Comparison of ENCODE assay signal across 32 cellular contexts in the genomic region with DNA sequence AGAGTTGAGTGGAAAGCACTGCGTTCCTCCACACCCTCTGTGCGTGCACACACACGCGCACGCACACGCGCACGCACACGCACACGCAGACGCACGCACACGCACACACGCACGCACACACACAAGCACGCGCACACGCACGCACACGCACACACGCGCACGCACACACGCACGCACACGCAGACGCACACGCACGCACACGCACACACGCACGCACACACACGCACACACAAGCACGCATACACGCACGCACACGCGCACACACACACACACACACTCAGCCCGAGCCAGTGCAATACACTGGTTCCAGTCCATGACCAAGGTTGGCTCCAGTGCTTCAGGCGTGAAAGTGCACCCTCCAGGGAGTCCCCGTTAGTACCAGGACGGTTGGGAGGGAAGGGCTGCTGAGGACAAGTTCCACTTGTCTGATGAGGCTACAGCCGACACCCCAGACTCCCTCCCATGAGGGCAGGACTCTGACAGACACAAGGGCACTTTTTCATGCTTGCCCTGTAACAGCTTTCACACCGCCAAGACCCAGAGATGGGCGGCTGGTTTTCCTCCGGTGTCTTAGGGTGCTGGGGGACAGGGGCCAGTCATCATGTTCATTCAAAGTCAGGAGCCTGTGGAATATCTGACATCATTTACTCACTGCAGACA. TPM values are rescaled to one million over a fixed set of nuclear protein-coding genes. Genes with fewer than 3 reads are reported as not detected.
DNase-seq lines count a peak whose midpoint lies in the region; ATAC-seq and TF ChIP-seq lines count a peak whose summit lies in the region.
"Had no signal": no experiment of that assay in that cellular context is flagged by ENCODE, and none has a peak within 500 bp of the region (broad histone marks: within the 10 kb centered on the region; RNA-seq: fewer than 3 reads in every experiment).

No MANE protein-coding gene starts in this region.

- H2BK20ac ChIP-seq in H9 (ENCODE audit: low read depth, low read length, poor library complexity, severe bottlenecking): no peak overlapping the region

- no peak overlapping the region for H3K18ac ChIP-seq in H9 (ENCODE audit: insufficient read length, low read depth, low read length)

- H2BK120ac ChIP-seq in H9 (ENCODE audit: low read depth, low read length, poor library complexity, severe bottlenecking): no peak overlapping the region

- H4K8ac ChIP-seq in H9 (replicated peaks; ENCODE audit: insufficient read length, low read depth, low read length): peak overlapping the region; percentile 2

- H3K36me3 ChIP-seq in osteoblast (ENCODE audit: insufficient read depth, low read length): no peaks in the 10 kb centered on the region
- H3K36me3 ChIP-seq: gastroesophageal sphincter, left ventricle myocardium inferior, ovary, right atrium auricular region, tibial artery had no signal

- H3K27me3 Mint-ChIP-seq in H9 (ENCODE audit: low read depth): no peaks in the 10 kb centered on the region
- H3K27me3 Mint-ChIP-seq in chondrocyte (ENCODE audit: low read depth): no peaks in the 10 kb centered on the region
- H3K27me3 Mint-ChIP-seq: activated CD4-positive, alpha-beta T cell treated with anti-CD3 and anti-CD28 coated beads, Interleukin-2, amount 10 ng/mL, durations not matched to agents 24 days and 14 days; stimulated activated naive CD8-positive, alpha-beta T cell treated with anti-CD3 and anti-CD28 coated beads, Interleukin-15, amount 100 ng/mL, for 72 hours had no signal

- no peaks in the 10 kb centered on the region for H3K4me1 ChIP-seq in H9 (ENCODE audit: insufficient read depth, low read length)
- peaks cover 18% of the 10 kb centered on the region for H3K4me1 ChIP-seq in osteoblast (ENCODE audit: insufficient read depth, low read length)
- H3K4me1 ChIP-seq: gastroesophageal sphincter, left ventricle myocardium inferior, right atrium auricular region, tibial artery had no signal

- H2BK12ac ChIP-seq in H9 (ENCODE audit: insufficient read length, low read depth, low read length): no peak overlapping the region

- H3K4ac ChIP-seq in H9 (ENCODE audit: low read depth, low read length): no peak overlapping the region

- H3K9ac ChIP-seq in H9 (ENCODE audit: extremely low read depth, insufficient read length, low read length): no peak overlapping the region

- H3K4me3 ChIP-seq in osteoblast (ENCODE audit: insufficient read depth, low read length): no peak overlapping the region
- H3K4me3 ChIP-seq: gastroesophageal sphincter, GM23338, left ventricle myocardium inferior, ovary, right atrium auricular region, tibial artery had no signal

- H2AFZ ChIP-seq in H9 (ENCODE audit: low read length) (no peak overlapping the region), osteoblast (ENCODE audit: low read length) (no peak overlapping the region)
- H2AFZ ChIP-seq: GM23338 had no signal

- no peaks in the 10 kb centered on the region for H3K27me3 ChIP-seq in H9 (ENCODE audit: insufficient read depth, low read length)
- H3K27me3 ChIP-seq in osteoblast (ENCODE audit: insufficient read depth, low read length): no peaks in the 10 kb centered on the region
- H3K27me3 ChIP-seq: gastroesophageal sphincter, ovary, right atrium auricular region, tibial artery had no signal

- H4K20me1 ChIP-seq in H9 (ENCODE audit: control insufficient read depth, insufficient read depth, insufficient read length) (peaks cover 6% of the 10 kb centered on the region), osteoblast (ENCODE audit: insufficient read depth, low read length) (no peaks in the 10 kb centered on the region)

- H3K9me3 ChIP-seq in H9 (ENCODE audit: control insufficient read depth, low read depth, low read length) (no peaks in the 10 kb centered on the region), osteoblast (ENCODE audit: low read depth, low read length) (no peaks in the 10 kb centered on the region)
- H3K9me3 ChIP-seq: gastroesophageal sphincter, left ventricle myocardium inferior, ovary, right atrium auricular region, tibial artery had no signal

- no peak overlapping the region for H3K27ac Mint-ChIP-seq in H9
- no peak overlapping the region for H3K27ac Mint-ChIP-seq in chondrocyte (ENCODE audit: unreplicated experiment)
- no peak overlapping the region for H3K27ac Mint-ChIP-seq in stimulated activated effector memory CD8-positive, alpha-beta T cell treated with anti-CD3 and anti-CD28 coated beads, Interleukin-12 subunit alpha, Interleukin-12 subunit beta, amount 100 ng/mL, for 72 hours
- H3K27ac Mint-ChIP-seq: activated CD4-positive, alpha-beta T cell treated with anti-CD3 and anti-CD28 coated beads, Interleukin-2, amount 10 ng/mL, durations not matched to agents 24 days and 14 days; brain; GM23338; natural killer cell; stimulated activated naive CD8-positive, alpha-beta T cell treated with anti-CD3 and anti-CD28 coated beads, Interleukin-15, amount 100 ng/mL, for 72 hours had no signal

- H3K4me3 Mint-ChIP-seq in H9: no peak overlapping the region
- H3K4me3 Mint-ChIP-seq in chondrocyte (ENCODE audit: unreplicated experiment): no peak overlapping the region
- no peak overlapping the region for H3K4me3 Mint-ChIP-seq in stimulated activated effector memory CD8-positive, alpha-beta T cell treated with anti-CD3 and anti-CD28 coated beads, Interleukin-12 subunit alpha, Interleukin-12 subunit beta, amount 100 ng/mL, for 72 hours
- H3K4me3 Mint-ChIP-seq: activated CD4-positive, alpha-beta T cell treated with anti-CD3 and anti-CD28 coated beads, Interleukin-2, amount 10 ng/mL, durations not matched to agents 24 days and 14 days; brain; CD8-positive, alpha-beta memory T cell; GM23338; natural killer cell; stimulated activated naive CD8-positive, alpha-beta T cell treated with anti-CD3 and anti-CD28 coated beads, Interleukin-15, amount 100 ng/mL, for 72 hours had no signal

- peak; percentile 49 for DNase-seq in DMS53 (lab: John Stamatoyannopoulos, UW)
- DNase-seq in DMS53 treated with DMSO at 0.1 percent for 48 hours (lab: John Stamatoyannopoulos, UW; ENCODE audit: unreplicated experiment): no peak
- DNase-seq in H9: no peak
- peak; percentile 61 for DNase-seq in chondrocyte (ENCODE audit: low spot score)
- peak; percentile 78 for DNase-seq in osteoblast (ENCODE audit: insufficient read length, low spot score, missing footprints)
- DNase-seq in stimulated activated effector memory CD8-positive, alpha-beta T cell treated with anti-CD3 and anti-CD28 coated beads, Interleukin-12 subunit alpha, Interleukin-12 subunit beta, amount 100 ng/mL, for 72 hours (ENCODE audit: low spot score in 2 of 2): no peak
- no peak for DNase-seq in GF-D8 (lab: John Stamatoyannopoulos, UW)
- DNase-seq in NCI-H2227 treated with DMSO at 0.1 percent for 48 hours (lab: John Stamatoyannopoulos, UW): no peak
- DNase-seq: activated CD4-positive, alpha-beta T cell treated with anti-CD3 and anti-CD28 coated beads, Interleukin-2, amount 10 ng/mL, durations not matched to agents 24 days and 14 days; activated gamma-delta T cell; CD8-positive, alpha-beta memory T cell; effector CD8-positive, alpha-beta T cell; GDM1; hippocampal formation; KG1; left ventricle myocardium inferior; midbrain; MV-4-11; natural killer cell; NCI-H1694; NCI-H2171 treated with DMSO at 0.1 percent for 48 hours; stimulated activated CD4-positive, alpha-beta T cell treated with anti-CD3 and anti-CD28 coated beads, Interleukin-12 subunit alpha, Interleukin-12 subunit beta, amount 100 ng/mL, for 4 hours; stimulated activated CD4-positive, alpha-beta T cell treated with anti-CD3 and anti-CD28 coated beads, Interleukin-4, amount 100 ng/mL, for 4 hours; stimulated activated naive CD8-positive, alpha-beta T cell treated with anti-CD3 and anti-CD28 coated beads, Interleukin-15, amount 100 ng/mL, for 72 hours had no signal

- H2AK5ac ChIP-seq in H9 (ENCODE audit: insufficient read length, low read length): no peak overlapping the region

- no peak overlapping the region for H2BK15ac ChIP-seq in H9 (ENCODE audit: low read depth, low read length)

- TF ChIP-seq CTCF in H9 (conservative IDR thresholded peaks at IDR 0.05) (no peak), chondrocyte (IDR thresholded peaks at IDR 0.05) (no peak), osteoblast (IDR thresholded peaks at IDR 0.05; ENCODE audit: extremely low read depth, low read depth, low read length) (no peak)

- H3K4me1 Mint-ChIP-seq in H9 (peaks cover 12 to 17% of the 10 kb centered on the region in 2 experiments), chondrocyte (ENCODE audit: low read depth) (peaks cover 4% of the 10 kb centered on the region)
- H3K4me1 Mint-ChIP-seq in stimulated activated effector memory CD8-positive, alpha-beta T cell treated with anti-CD3 and anti-CD28 coated beads, Interleukin-12 subunit alpha, Interleukin-12 subunit beta, amount 100 ng/mL, for 72 hours: peaks cover 23% of the 10 kb centered on the region

- no peaks in the 10 kb centered on the region for H3K79me2 ChIP-seq in H9 (ENCODE audit: insufficient read depth, low read length)
- no peaks in the 10 kb centered on the region for H3K79me2 ChIP-seq in osteoblast (ENCODE audit: insufficient read depth, low read length)

- H3K14ac ChIP-seq in H9 (ENCODE audit: insufficient read depth, low read length): no peak overlapping the region

- no peaks in the 10 kb centered on the region for H3K23me2 ChIP-seq in H9 (ENCODE audit: insufficient read length, low read depth, low read length, poor library complexity, severe bottlenecking)

- H3K9me3 Mint-ChIP-seq in H9: no peaks in the 10 kb centered on the region
- no peaks in the 10 kb centered on the region for H3K9me3 Mint-ChIP-seq in chondrocyte (ENCODE audit: low read depth)
- no peaks in the 10 kb centered on the region for H3K9me3 Mint-ChIP-seq in stimulated activated effector memory CD8-positive, alpha-beta T cell treated with anti-CD3 and anti-CD28 coated beads, Interleukin-12 subunit alpha, Interleukin-12 subunit beta, amount 100 ng/mL, for 72 hours
- H3K9me3 Mint-ChIP-seq: activated CD4-positive, alpha-beta T cell treated with anti-CD3 and anti-CD28 coated beads, Interleukin-2, amount 10 ng/mL, durations not matched to agents 24 days and 14 days; brain; CD8-positive, alpha-beta memory T cell; GM23338; natural killer cell; stimulated activated naive CD8-positive, alpha-beta T cell treated with anti-CD3 and anti-CD28 coated beads, Interleukin-15, amount 100 ng/mL, for 72 hours had no signal

- no peak overlapping the region for H4K91ac ChIP-seq in H9 (ENCODE audit: insufficient read length, low read depth, low read length)

- H3K4me2 ChIP-seq in H9 (ENCODE audit: insufficient read depth, insufficient read length, low read length): no peak overlapping the region
- H3K4me2 ChIP-seq in osteoblast (ENCODE audit: insufficient read depth, low read length): no peak overlapping the region
- H3K4me2 ChIP-seq: GM23338 had no signal

- no peak overlapping the region for H3K27ac ChIP-seq in H9 (ENCODE audit: insufficient read length, low read depth, low read length)
- no peak overlapping the region for H3K27ac ChIP-seq in osteoblast (ENCODE audit: low read depth, low read length)
- H3K27ac ChIP-seq: 22Rv1, gastroesophageal sphincter, left ventricle myocardium inferior, ovary, right atrium auricular region, tibial artery had no signal

- no peak overlapping the region for H3T11ph ChIP-seq in H9 (ENCODE audit: low read length)

- no peak for ATAC-seq in stimulated activated effector memory CD8-positive, alpha-beta T cell treated with anti-CD3 and anti-CD28 coated beads, Interleukin-12 subunit alpha, Interleukin-12 subunit beta, amount 100 ng/mL, for 72 hours
- ATAC-seq: esophagus mucosa; gastroesophageal sphincter; GM23338; natural killer cell; stimulated activated naive CD8-positive, alpha-beta T cell treated with anti-CD3 and anti-CD28 coated beads, Interleukin-15, amount 100 ng/mL, for 72 hours had no signal

- H3K23ac ChIP-seq in H9 (ENCODE audit: insufficient read length, low read depth, low read length): no peak overlapping the region

- H3K36me3 Mint-ChIP-seq in H9 (ENCODE audit: insufficient read depth in 1 of 3, low read depth in 3 of 3) (no peaks in the 10 kb centered on the region), chondrocyte (ENCODE audit: low read depth) (no peaks in the 10 kb centered on the region)
- peaks cover 6% of the 10 kb centered on the region for H3K36me3 Mint-ChIP-seq in stimulated activated effector memory CD8-positive, alpha-beta T cell treated with anti-CD3 and anti-CD28 coated beads, Interleukin-12 subunit alpha, Interleukin-12 subunit beta, amount 100 ng/mL, for 72 hours
- H3K36me3 Mint-ChIP-seq: brain; CD8-positive, alpha-beta memory T cell; natural killer cell had no signal

- no peak overlapping the region for H4K5ac ChIP-seq in H9 (ENCODE audit: insufficient read length, low read depth, low read length)

- H2BK5ac ChIP-seq in H9 (ENCODE audit: insufficient read length, low read length): no peak overlapping the region

- no peaks in the 10 kb centered on the region for H3K79me1 ChIP-seq in H9 (ENCODE audit: insufficient read depth, low read depth, low read length, poor library complexity, severe bottlenecking)

- no CpG with 5 or more reads among the region's 46 CpGs for WGBS in H9 (ENCODE audit: extremely low coverage, insufficient read length, low lambda C conversion rate)

- no peak overlapping the region for H3K56ac ChIP-seq in H9 (ENCODE audit: insufficient read length, low read depth, low read length)

RNA-seq across cellular contexts. Expression of gene FBLN7, which starts 22.5 kb away (rescaled TPM):
- total RNA-seq in H9 (2021) (1.3 and 1.4 TPM in 2 replicates), chondrocyte (0.77 to 1.3 TPM (median 1.0 TPM) in 3 replicates), osteoblast (5.3 and 5.8 TPM in 2 replicates)
- total RNA-seq: GM23338 had no signal

Comparison
In these comparisons a context has a peak if more than half of its experiments do, and no peak if none do; other contexts are left out.
1. DNase-seq: peak in DMS53 (single experiment), chondrocyte (single experiment) and osteoblast (single experiment); none in DMS53 treated with DMSO at 0.1 percent for 48 hours (single experiment), H9 (single experiment), stimulated activated effector memory CD8-positive, alpha-beta T cell treated with anti-CD3 and anti-CD28 coated beads, Interleukin-12 subunit alpha, Interleukin-12 subunit beta, amount 100 ng/mL, for 72 hours (0 of 2), GF-D8 (single experiment) and NCI-H2227 treated with DMSO at 0.1 percent for 48 hours (single experiment).